Comparison of ENCODE assay signal across 1 cellular context in the genomic region with DNA sequence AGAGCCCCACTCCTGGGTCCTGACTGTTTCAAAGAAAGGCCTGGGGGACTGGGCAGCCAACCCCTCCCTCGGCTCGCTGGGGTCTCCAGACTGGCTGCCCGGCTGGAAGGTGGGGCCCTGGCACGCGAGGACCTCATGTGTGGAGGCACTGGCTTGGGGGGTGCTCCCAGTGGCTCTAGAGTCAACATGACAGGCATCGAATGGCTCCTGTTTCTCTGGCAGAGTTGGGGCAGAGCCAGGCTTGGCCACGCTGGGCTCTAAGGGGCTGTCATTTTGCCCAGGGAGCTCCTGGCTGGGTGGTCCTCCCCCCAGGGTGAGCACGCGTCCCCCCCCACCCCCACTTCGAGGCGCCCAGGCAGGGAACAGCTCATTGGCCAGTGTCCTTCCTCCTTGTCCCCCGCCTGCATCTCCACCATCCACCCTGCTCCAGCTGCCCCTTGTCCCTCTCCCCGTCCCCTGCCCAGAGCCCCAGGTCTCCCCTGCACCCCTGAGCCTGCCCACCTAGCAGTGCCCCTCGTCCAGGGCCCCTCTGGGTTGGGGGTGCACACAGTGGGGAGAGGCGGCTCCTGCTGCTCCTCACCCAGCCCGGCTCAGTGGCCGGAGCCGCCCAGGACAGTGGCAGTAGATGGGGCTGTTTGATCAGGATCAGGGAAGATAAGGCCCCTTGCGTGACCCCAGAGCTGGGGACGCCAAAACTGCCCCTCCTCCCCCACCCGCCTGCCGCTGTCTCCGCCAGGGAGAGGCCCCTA.
TF ChIP-seq lines count a peak whose summit lies in the region.

No MANE protein-coding gene starts in this region.

TF ChIP-seq in H1, 55 proteins besides CTCF, POLR2A, EP300 and RAD21:
- TF ChIP-seq JUND (IDR thresholded peaks at IDR 0.05; ENCODE audit: low read length), result no peak
- no peak for TF ChIP-seq SIX5 (IDR thresholded peaks at IDR 0.05; ENCODE audit: low read depth, low read length)
- TF ChIP-seq CBX8 (IDR thresholded peaks at IDR 0.05; ENCODE audit: borderline replicate concordance, low read depth, low read length), result no peak
- TF ChIP-seq POLR2AphosphoS5 (IDR thresholded peaks at IDR 0.05; ENCODE audit: low read depth, low read length), result no peak
- no peak for TF ChIP-seq SUZ12 (IDR thresholded peaks at IDR 0.05; ENCODE audit: low read length)
- TF ChIP-seq TEAD4 (IDR thresholded peaks at IDR 0.05; ENCODE audit: low read depth, low read length), result no peak
- no peak for TF ChIP-seq NRF1 (IDR thresholded peaks at IDR 0.05; ENCODE audit: low read depth, low read length)
- TF ChIP-seq ASH2L (IDR thresholded peaks at IDR 0.05; ENCODE audit: low read length), result no peak
- TF ChIP-seq GABPA (IDR thresholded peaks at IDR 0.05; ENCODE audit: borderline replicate concordance, insufficient read depth, low read length), result no peak
- TF ChIP-seq MAFK (IDR thresholded peaks at IDR 0.05; ENCODE audit: low read depth, low read length), result no peak
- TF ChIP-seq FOSL1 (IDR thresholded peaks at IDR 0.05; ENCODE audit: insufficient read depth, low read depth, low read length), result no peak
- TF ChIP-seq HDAC2 (IDR thresholded peaks at IDR 0.05; ENCODE audit: borderline replicate concordance in 1 of 2, low read depth in 2 of 2, low read length in 2 of 2), result no peak
- TF ChIP-seq RBBP5 (IDR thresholded peaks at IDR 0.05; ENCODE audit: borderline replicate concordance, low read depth, low read length), result no peak
